ENCODE assay signal across 1 cellular context in genomic region chr18:33446604-33447003, GRCh38.
TF ChIP-seq lines count a peak whose summit lies in the region.

No MANE protein-coding gene starts in this region.

TF ChIP-seq in SK-N-SH, 30 proteins besides CTCF, POLR2A, EP300 and RAD21 (continued from another document):
- TF ChIP-seq PBX3 (IDR thresholded peaks at IDR 0.05), result no peak
- no peak for TF ChIP-seq ZBTB33 (IDR thresholded peaks at IDR 0.05; ENCODE audit: borderline replicate concordance, low read depth)
- no peak for TF ChIP-seq FOXM1 (IDR thresholded peaks at IDR 0.05; ENCODE audit: low read depth)
- TF ChIP-seq RCOR1 (IDR thresholded peaks at IDR 0.05; ENCODE audit: low read length), result no peak
- TF ChIP-seq IRF3 (IDR thresholded peaks at IDR 0.05; ENCODE audit: low read depth, low read length), result no peak
- TF ChIP-seq TAF1 (IDR thresholded peaks at IDR 0.05; ENCODE audit: borderline replicate concordance, low read depth, low read length), result no peak
- TF ChIP-seq RXRA (IDR thresholded peaks at IDR 0.05; ENCODE audit: borderline replicate concordance, low read depth), result no peak
- TF ChIP-seq JUND (IDR thresholded peaks at IDR 0.05), result no peak
- no peak for TF ChIP-seq SIN3A (IDR thresholded peaks at IDR 0.05; ENCODE audit: borderline replicate concordance, low read depth, low read length)
- TF ChIP-seq GATA2 (CRISPR knock-in tag; IDR thresholded peaks at IDR 0.05), result no peak
- TF ChIP-seq USF1 (IDR thresholded peaks at IDR 0.05; ENCODE audit: borderline replicate concordance, low read depth), result no peak
- TF ChIP-seq GABPA (IDR thresholded peaks at IDR 0.05; ENCODE audit: low read depth), result no peak
- TF ChIP-seq YY1 (IDR thresholded peaks at IDR 0.05; ENCODE audit: low read depth), result no peak
TF ChIP-seq in SK-N-SH: peak in this region for 0.
